9 cellular contexts compared by ENCODE assay signal in genomic region chr17:16442141-16442540, GRCh38. TPM values are rescaled to one million over a fixed set of nuclear protein-coding genes. Genes with fewer than 3 reads are reported as not detected.
A peak's percentile ranks its signal among the peaks of the same experiment; 100 is the strongest.
DNase-seq lines count a peak whose midpoint lies in the region; TF ChIP-seq lines count a peak whose summit lies in the region.
"Had no signal": no experiment of that assay in that cellular context is flagged by ENCODE, and none has a peak within 500 bp of the region (broad histone marks: within the 10 kb centered on the region; RNA-seq: fewer than 3 reads in every experiment).

No MANE protein-coding gene starts in this region.

- H4K91ac ChIP-seq in neuronal stem cell (ENCODE audit: low read depth, low read length, poor library complexity), result no peak overlapping the region

- H3K9me3 ChIP-seq in neuronal stem cell (replicated peaks in 1 of 2; ENCODE audit: control insufficient read depth in 2 of 2, insufficient read depth in 1 of 2, low read depth in 1 of 2, low read length in 2 of 2), result no peaks in the 10 kb centered on the region

- no peak for TF ChIP-seq POLR2A in NB4 (IDR thresholded peaks at IDR 0.05; ENCODE audit: extremely low read depth, insufficient read length)

- H2BK15ac ChIP-seq in neuronal stem cell (ENCODE audit: low read length), result no peak overlapping the region

- no peak for TF ChIP-seq CTCF in NB4 (IDR thresholded peaks at IDR 0.05; ENCODE audit: low read depth, low read length)

- no peak overlapping the region for H2AK5ac ChIP-seq in neuronal stem cell (ENCODE audit: low read depth, low read length)

- H2BK120ac ChIP-seq in neuronal stem cell (ENCODE audit: low read depth, low read length), result no peak overlapping the region

- H3K27me3 ChIP-seq in neuronal stem cell (ENCODE audit: control insufficient read depth in 3 of 3, insufficient read depth in 3 of 3, low read depth in 1 of 3, low read length in 3 of 3), result no peaks in the 10 kb centered on the region

- intact Hi-C loops in posterior vena cava (cut with DNase I), result no loop called here

- no peak overlapping the region for H3K27ac ChIP-seq in neuronal stem cell (replicated peaks; ENCODE audit: low read length)

- peaks cover 11 to 24% of the 10 kb centered on the region in 2 donors for H3K4me1 ChIP-seq in neuronal stem cell (ENCODE audit: control insufficient read depth in 2 of 2, insufficient read depth in 1 of 2, low read depth in 1 of 2, low read length in 2 of 2)

- no peak overlapping the region for H3K23ac ChIP-seq in neuronal stem cell (ENCODE audit: low read depth, low read length, poor library complexity)

- no peak overlapping the region for H2AFZ ChIP-seq in neuronal stem cell (ENCODE audit: low read length)

- H3K4me2 ChIP-seq in neuronal stem cell (ENCODE audit: insufficient read depth, low read length, poor library complexity, severe bottlenecking), result no peak overlapping the region

- H3K4me3 ChIP-seq in NB4 (ENCODE audit: low read depth, low read length) (peak overlapping the region; percentile 69), neuronal stem cell (ENCODE audit: low read length in 2 of 2) (no peak overlapping the region)

- no CpG with 5 or more reads among the region's 1 CpG for WGBS in neuronal stem cell (ENCODE audit: extremely low coverage in 2 of 2, insufficient read length in 2 of 2, insufficient replicate concordance in 1 of 2), 2 donors

- H3K14ac ChIP-seq in neuronal stem cell (ENCODE audit: low read length), result no peak overlapping the region

- no peak overlapping the region for H2BK5ac ChIP-seq in neuronal stem cell (ENCODE audit: low read length)

- DNase-seq in NCI-H2171 treated with DMSO at 0.1 percent for 48 hours (lab: John Stamatoyannopoulos, UW) (peak; percentile 30), NCI-H2171 (lab: John Stamatoyannopoulos, UW) (no peak), NB4 (ENCODE audit: low read depth) (peak; percentile 99), amniotic epithelial cell (ENCODE audit: low read depth) (peak; percentile 96), neuronal stem cell (ENCODE audit: low spot score) (no peak), islet precursor cell (no peak), ureter (ENCODE audit: low spot score) (no peak), posterior vena cava (ENCODE audit: low spot score) (no peak)
- DNase-seq: NCI-H446 treated with DMSO at 0.1 percent for 48 hours had no signal

- no peak overlapping the region for H3K4ac ChIP-seq in neuronal stem cell (ENCODE audit: low read length)

- H3K9ac ChIP-seq in neuronal stem cell (ENCODE audit: low read depth, low read length, poor library complexity), result peak overlapping the region; percentile 53

- H3K36me3 ChIP-seq in neuronal stem cell (replicated peaks in 1 of 2; ENCODE audit: control insufficient read depth in 2 of 2, insufficient read depth in 2 of 2, low read length in 2 of 2), result peaks cover 50 to 71% of the 10 kb centered on the region in 2 donors

- H2BK12ac ChIP-seq in neuronal stem cell (ENCODE audit: low read length), result no peak overlapping the region

- H3K79me1 ChIP-seq in neuronal stem cell (ENCODE audit: low read depth, low read length), result peaks cover 17% of the 10 kb centered on the region

- no peak overlapping the region for H4K8ac ChIP-seq in neuronal stem cell (ENCODE audit: low read depth, low read length)

- no peak overlapping the region for H3K18ac ChIP-seq in neuronal stem cell (ENCODE audit: low read length)

RNA-seq across cellular contexts. Expression of gene TRPV2, which starts 26.8 kb away (rescaled TPM):
- polyA plus RNA-seq in neuronal stem cell (2013, experiment 1 of 2), result 0.36 TPM
- 0.30 TPM for polyA plus RNA-seq in neuronal stem cell (2013, experiment 2 of 2)
- 13.6 TPM for total RNA-seq in ureter
- 10 to 100 TPM; 35.7 to 40.8 TPM for total RNA-seq in posterior vena cava

RNA-seq across cellular contexts. Expression of gene LRRC75A, which starts 49.9 kb away (rescaled TPM):
- polyA plus RNA-seq in neuronal stem cell (2013, experiment 1 of 2), result 2.7 TPM
- 2.6 TPM for polyA plus RNA-seq in neuronal stem cell (2013, experiment 2 of 2)
- 0.49 TPM for total RNA-seq in ureter
- 1 to 10 TPM; 2.3 to 3.0 TPM for total RNA-seq in posterior vena cava

Comparison
In these comparisons a context has a peak if more than half of its experiments do, and no peak if none do; other contexts are left out.
1. DNase-seq: peak in NCI-H2171 treated with DMSO at 0.1 percent for 48 hours (single experiment), NB4 (single experiment) and amniotic epithelial cell (single experiment); none in NCI-H2171 (single experiment), neuronal stem cell (single experiment), islet precursor cell (single experiment), ureter (single experiment) and posterior vena cava (single experiment).